In the genomic region with DNA sequence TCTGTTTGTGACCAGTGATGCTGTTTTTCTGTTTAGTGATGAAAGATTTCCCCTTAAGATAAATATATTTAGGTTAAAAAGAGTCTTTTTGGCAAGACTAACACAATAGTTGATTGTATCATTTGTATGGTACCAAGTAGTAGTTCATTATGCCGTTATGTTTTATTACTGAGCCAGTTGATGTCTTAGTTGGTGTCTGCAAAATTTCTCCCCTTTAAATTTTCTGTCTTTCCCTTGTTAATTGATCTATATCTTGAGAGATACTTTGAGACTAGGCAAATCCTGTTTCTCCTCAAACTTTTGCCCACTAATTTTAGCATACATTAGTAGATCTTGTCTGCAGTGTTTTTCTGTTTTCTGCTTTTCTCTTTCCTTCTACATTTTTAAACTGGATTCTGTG, we compare ENCODE assay signal across 17 cellular contexts. TPM values are rescaled to one million over a fixed set of nuclear protein-coding genes. Genes with fewer than 3 reads are reported as not detected.
DNase-seq lines count a peak whose midpoint lies in the region; ATAC-seq and TF ChIP-seq lines count a peak whose summit lies in the region.
"Had no signal": no experiment of that assay in that cellular context is flagged by ENCODE, and none has a peak within 500 bp of the region (broad histone marks: within the 10 kb centered on the region; RNA-seq: fewer than 3 reads in every experiment).

No MANE protein-coding gene starts in this region.

- no peak for TF ChIP-seq POLR2A in lower leg skin (IDR thresholded peaks at IDR 0.05)

- H3K27me3 Mint-ChIP-seq in stimulated activated naive CD8-positive, alpha-beta T cell treated with anti-CD3 and anti-CD28 coated beads, Interleukin-15, Interleukin-2, amounts not matched to agents 100 ng/mL and 50 ng/mL, for 24 hours: no peaks in the 10 kb centered on the region
- H3K27me3 Mint-ChIP-seq in stimulated activated naive CD8-positive, alpha-beta T cell treated with anti-CD3 and anti-CD28 coated beads, Interleukin-15, amount 100 ng/mL, for 72 hours: no peaks in the 10 kb centered on the region
- H3K27me3 Mint-ChIP-seq in WTC11 (ENCODE audit: low read depth) (no peaks in the 10 kb centered on the region), endodermal cell (ENCODE audit: insufficient read depth) (no peaks in the 10 kb centered on the region)
- H3K27me3 Mint-ChIP-seq: CD4-positive, CD25-positive, alpha-beta regulatory T cell had no signal

- intact Hi-C loops in psoas muscle (cut with DNase I) (no loop called here), lower leg skin (cut with DNase I; ENCODE audit: low total_unique reads) (no loop called here)

- H3K4me3 Mint-ChIP-seq in stimulated activated naive CD8-positive, alpha-beta T cell treated with anti-CD3 and anti-CD28 coated beads, Interleukin-15, Interleukin-2, amounts not matched to agents 100 ng/mL and 50 ng/mL, for 24 hours: no peak overlapping the region
- H3K4me3 Mint-ChIP-seq in stimulated activated naive CD8-positive, alpha-beta T cell treated with anti-CD3 and anti-CD28 coated beads, Interleukin-15, amount 100 ng/mL, for 72 hours: no peak overlapping the region
- no peak overlapping the region for H3K4me3 Mint-ChIP-seq in WTC11
- no peak overlapping the region for H3K4me3 Mint-ChIP-seq in endodermal cell
- H3K4me3 Mint-ChIP-seq: CD4-positive, CD25-positive, alpha-beta regulatory T cell had no signal

- no peak for DNase-seq in stimulated activated naive CD8-positive, alpha-beta T cell treated with anti-CD3 and anti-CD28 coated beads, Interleukin-15, amount 100 ng/mL, for 72 hours
- DNase-seq in WTC11 (ENCODE audit: low spot score) (no peak), psoas muscle (no peak), endodermal cell (no peak), lower leg skin (ENCODE audit: low spot score in 2 of 2) (no peak), HK-2 (ENCODE audit: unreplicated experiment) (no peak)
- DNase-seq: ACHN; BE2C; C1 segment of cervical spinal cord; CD4-positive, CD25-positive, alpha-beta regulatory T cell; DMS153; DMS79; GDM1; GM23248 had no signal

- H3K4me1 ChIP-seq in psoas muscle (peaks cover 17% of the 10 kb centered on the region), endodermal cell (ENCODE audit: control insufficient read depth, insufficient read depth, low read length) (peaks cover 5% of the 10 kb centered on the region)

- no peak overlapping the region for H3K9ac ChIP-seq in endodermal cell (ENCODE audit: extremely low read depth, low read length, poor library complexity, severe bottlenecking)
- H3K9ac ChIP-seq: GM23248 had no signal

- H3K9me3 ChIP-seq in psoas muscle (peaks cover 2% of the 10 kb centered on the region), endodermal cell (ENCODE audit: control insufficient read depth, low read length) (no peaks in the 10 kb centered on the region)
- H3K9me3 ChIP-seq: BE2C, HAP-1 had no signal

- POLR2A ChIA-PET in WTC11 (lab: Charles Lee): no interaction called here

- H3K36me3 ChIP-seq in psoas muscle (ENCODE audit: insufficient read depth in 1 of 2, low read depth in 1 of 2) (peaks cover 0 to 12% of the 10 kb centered on the region in 2 donors), endodermal cell (ENCODE audit: control insufficient read depth, insufficient read depth, low read length) (peaks cover 31% of the 10 kb centered on the region)

- peaks cover 49% of the 10 kb centered on the region for H3K36me3 Mint-ChIP-seq in stimulated activated naive CD8-positive, alpha-beta T cell treated with anti-CD3 and anti-CD28 coated beads, Interleukin-15, Interleukin-2, amounts not matched to agents 100 ng/mL and 50 ng/mL, for 24 hours (ENCODE audit: low read depth)
- H3K36me3 Mint-ChIP-seq in WTC11 (peaks cover 23% of the 10 kb centered on the region), endodermal cell (ENCODE audit: low read depth) (peaks cover 22% of the 10 kb centered on the region)

- H3K27me3 ChIP-seq in psoas muscle (ENCODE audit: insufficient read depth in 3 of 3, low read length in 2 of 3) (no peaks in the 10 kb centered on the region), endodermal cell (ENCODE audit: control insufficient read depth, insufficient read depth, low read length, poor library complexity, severe bottlenecking) (no peaks in the 10 kb centered on the region)
- H3K27me3 ChIP-seq: BE2C had no signal

- peaks cover 4% of the 10 kb centered on the region for H3K9me3 Mint-ChIP-seq in stimulated activated naive CD8-positive, alpha-beta T cell treated with anti-CD3 and anti-CD28 coated beads, Interleukin-15, Interleukin-2, amounts not matched to agents 100 ng/mL and 50 ng/mL, for 24 hours
- H3K9me3 Mint-ChIP-seq in stimulated activated naive CD8-positive, alpha-beta T cell treated with anti-CD3 and anti-CD28 coated beads, Interleukin-15, amount 100 ng/mL, for 72 hours: peaks cover 12 to 13% of the 10 kb centered on the region in 2 donors
- H3K9me3 Mint-ChIP-seq in WTC11 (no peaks in the 10 kb centered on the region), endodermal cell (no peaks in the 10 kb centered on the region)

- H3K4me3 ChIP-seq in psoas muscle (no peak overlapping the region), endodermal cell (ENCODE audit: low read length) (no peak overlapping the region), lower leg skin (ENCODE audit: low read depth, poor library complexity, severe bottlenecking) (no peak overlapping the region)
- H3K4me3 ChIP-seq: GM23248, HAP-1 had no signal

- H3K27ac ChIP-seq in psoas muscle (peak overlapping the region; percentile 75), endodermal cell (ENCODE audit: low read depth, low read length) (no peak overlapping the region)
- H3K27ac ChIP-seq: GM23248, HL-60 had no signal

- 32 to 66% (median 45%) methylated on average over 1 of the region's 1 CpG for WGBS in psoas muscle, 3 donors
- WGBS in endodermal cell (ENCODE audit: insufficient coverage in 1 of 2, insufficient read length in 1 of 2), 2 experiments: 94 to 100% methylated on average over 1 of the region's 1 CpG
- WGBS in lower leg skin, 2 donors: 60 to 73% methylated on average over 1 of the region's 1 CpG

- CTCF ChIA-PET in WTC11 (lab: Charles Lee): interaction anchor here (0.9 kb wide), 1 partner anchor 407 kb away, joined by 3 read pairs; no protein-coding TSS in a partner anchor

- no peak for ATAC-seq in stimulated activated naive CD8-positive, alpha-beta T cell treated with anti-CD3 and anti-CD28 coated beads, Interleukin-15, amount 100 ng/mL, for 72 hours
- ATAC-seq in WTC11 (no peak), psoas muscle (no peak)

- no peak for TF ChIP-seq CTCF in WTC11 (IDR thresholded peaks at IDR 0.05)
- no peak for TF ChIP-seq CTCF in psoas muscle (IDR thresholded peaks at IDR 0.05)
- no peak for TF ChIP-seq CTCF in endodermal cell (conservative IDR thresholded peaks at IDR 0.05)
- TF ChIP-seq CTCF in lower leg skin (IDR thresholded peaks at IDR 0.05): no peak

- peak overlapping the region; percentile 39 for H3K27ac Mint-ChIP-seq in stimulated activated naive CD8-positive, alpha-beta T cell treated with anti-CD3 and anti-CD28 coated beads, Interleukin-15, Interleukin-2, amounts not matched to agents 100 ng/mL and 50 ng/mL, for 24 hours
- H3K27ac Mint-ChIP-seq in stimulated activated naive CD8-positive, alpha-beta T cell treated with anti-CD3 and anti-CD28 coated beads, Interleukin-15, amount 100 ng/mL, for 72 hours: no peak overlapping the region
- 0 out of 2 replicates have a peak overlapping the region, but pooled peaks have one; percentile 0 for H3K27ac Mint-ChIP-seq in WTC11
- H3K27ac Mint-ChIP-seq in endodermal cell: no peak overlapping the region

- peaks cover 34% of the 10 kb centered on the region for H3K4me1 Mint-ChIP-seq in stimulated activated naive CD8-positive, alpha-beta T cell treated with anti-CD3 and anti-CD28 coated beads, Interleukin-15, Interleukin-2, amounts not matched to agents 100 ng/mL and 50 ng/mL, for 24 hours (ENCODE audit: low read depth)
- peaks cover 14% of the 10 kb centered on the region for H3K4me1 Mint-ChIP-seq in stimulated activated naive CD8-positive, alpha-beta T cell treated with anti-CD3 and anti-CD28 coated beads, Interleukin-15, amount 100 ng/mL, for 72 hours
- H3K4me1 Mint-ChIP-seq in WTC11 (peaks cover 25% of the 10 kb centered on the region), endodermal cell (peaks cover 29% of the 10 kb centered on the region)

TF ChIP-seq in WTC11, 78 proteins besides CTCF, POLR2A, EP300 and RAD21 (continues in another document):
- TF ChIP-seq ETV6 (CRISPR knock-in tag; IDR thresholded peaks at IDR 0.05) (no peak), ZNF263 (CRISPR knock-in tag; IDR thresholded peaks at IDR 0.05; ENCODE audit: low read depth) (no peak), NR1H2 (CRISPR knock-in tag; IDR thresholded peaks at IDR 0.05) (no peak), RORB (CRISPR knock-in tag; IDR thresholded peaks at IDR 0.05) (no peak), TCF7 (CRISPR knock-in tag; IDR thresholded peaks at IDR 0.05; ENCODE audit: low read depth) (no peak), GABPB1 (CRISPR knock-in tag; IDR thresholded peaks at IDR 0.05) (no peak), ZNF425 (CRISPR knock-in tag; conservative IDR thresholded peaks at IDR 0.05) (no peak), MLX (CRISPR knock-in tag; IDR thresholded peaks at IDR 0.05) (no peak)

RNA-seq across cellular contexts. Expression of gene UBE3C, which starts 21.7 kb away (rescaled TPM):
- total RNA-seq in WTC11 (2021): 52.4 to 59.7 TPM (median 53.8 TPM) in 3 replicates
- total RNA-seq in psoas muscle: 10 to 100 TPM; 51.7 to 69.7 (median 60.5) TPM
- 10 to 100 TPM; 31.9 to 94.2 (median 45.1) TPM for polyA plus RNA-seq in psoas muscle
- 10 to 100 TPM; 53.4 to 55.9 TPM for total RNA-seq in endodermal cell
- 31.4 TPM for polyA plus RNA-seq in endodermal cell (2013, experiment 1 of 2)
- 33.3 TPM for polyA plus RNA-seq in endodermal cell (2013, experiment 2 of 2)
- 10 to 100 TPM; 55.5 to 76.1 (median 60.4) TPM for total RNA-seq in lower leg skin

Comparison
In these comparisons a context has a peak if more than half of its experiments do, and no peak if none do; other contexts are left out.
1. H3K27ac Mint-ChIP-seq: peak in stimulated activated naive CD8-positive, alpha-beta T cell treated with anti-CD3 and anti-CD28 coated beads, Interleukin-15, Interleukin-2, amounts not matched to agents 100 ng/mL and 50 ng/mL, for 24 hours (single experiment) and WTC11 (single experiment); none in stimulated activated naive CD8-positive, alpha-beta T cell treated with anti-CD3 and anti-CD28 coated beads, Interleukin-15, amount 100 ng/mL, for 72 hours (0 of 2) and endodermal cell (single experiment).